19 cellular contexts compared by ENCODE assay signal in genomic region chr12:110893956-110894355, GRCh38. TPM values are rescaled to one million over a fixed set of nuclear protein-coding genes. Genes with fewer than 3 reads are reported as not detected.
DNase-seq lines count a peak whose midpoint lies in the region; ATAC-seq and TF ChIP-seq lines count a peak whose summit lies in the region.
"Had no signal": no experiment of that assay in that cellular context is flagged by ENCODE, and none has a peak within 500 bp of the region (broad histone marks: within the 10 kb centered on the region; RNA-seq: fewer than 3 reads in every experiment).

No MANE protein-coding gene starts in this region.

- H3K27ac Mint-ChIP-seq in H9: no peak overlapping the region
- no peak overlapping the region for H3K27ac Mint-ChIP-seq in stimulated activated naive B cell treated with anti-CD40 and anti-IgM and Interleukin-4, amounts not matched to agents 10 μg/mL and 1 μg/mL and 100 μg/mL, for 72 hours
- no peak overlapping the region for H3K27ac Mint-ChIP-seq in activated T-helper 1 cell treated with anti-CD3 and anti-CD28 coated beads, Interleukin-12 subunit alpha, Interleukin-12 subunit beta, Interleukin-2, Interleukin-4 antibody, amounts not matched to agents 30 ng/mL and 10 ng/mL and 1 ng/mL, durations not matched to agents 14 hours and 24 hours and 36 hours
- H3K27ac Mint-ChIP-seq: activated CD4-positive, alpha-beta memory T cell treated with anti-CD3 and anti-CD28 coated beads, Interleukin-2, amount 10 ng/mL, durations not matched to agents 7 days and 5 days; activated naive CD8-positive, alpha-beta T cell treated with anti-CD3 and anti-CD28 coated beads, Interleukin-2, amount 10 ng/mL, durations not matched to agents 7 days and 5 days; nephron had no signal

- H3K4me3 ChIP-seq in hepatocyte (no peak overlapping the region), tibial nerve (no peak overlapping the region)
- H3K4me3 ChIP-seq: MG63, tibial artery had no signal

- H3K4me1 Mint-ChIP-seq in H9: peaks cover 21 to 29% of the 10 kb centered on the region in 2 experiments
- H3K4me1 Mint-ChIP-seq in stimulated activated naive B cell treated with anti-CD40 and anti-IgM and Interleukin-4, amounts not matched to agents 10 μg/mL and 1 μg/mL and 100 μg/mL, for 72 hours: peaks cover 4 to 8% of the 10 kb centered on the region in 2 donors
- H3K4me1 Mint-ChIP-seq in activated T-helper 1 cell treated with anti-CD3 and anti-CD28 coated beads, Interleukin-12 subunit alpha, Interleukin-12 subunit beta, Interleukin-2, Interleukin-4 antibody, amounts not matched to agents 30 ng/mL and 10 ng/mL and 1 ng/mL, durations not matched to agents 14 hours and 24 hours and 36 hours (ENCODE audit: low read depth): no peaks in the 10 kb centered on the region
- H3K4me1 Mint-ChIP-seq: activated naive CD8-positive, alpha-beta T cell treated with anti-CD3 and anti-CD28 coated beads, Interleukin-2, amount 10 ng/mL, durations not matched to agents 7 days and 5 days had no signal

- H2BK15ac ChIP-seq in H9 (ENCODE audit: low read depth, low read length): no peak overlapping the region

- no peaks in the 10 kb centered on the region for H3K36me3 ChIP-seq in hepatocyte (replicated peaks; ENCODE audit: insufficient read depth, low read depth)
- no peaks in the 10 kb centered on the region for H3K36me3 ChIP-seq in tibial nerve
- H3K36me3 ChIP-seq: MG63, stomach, tibial artery had no signal

- H3K79me1 ChIP-seq in H9 (ENCODE audit: insufficient read depth, low read depth, low read length, poor library complexity, severe bottlenecking): no peaks in the 10 kb centered on the region

- no peak overlapping the region for H3K4me3 Mint-ChIP-seq in H9
- no peak overlapping the region for H3K4me3 Mint-ChIP-seq in stimulated activated naive B cell treated with anti-CD40 and anti-IgM and Interleukin-4, amounts not matched to agents 10 μg/mL and 1 μg/mL and 100 μg/mL, for 72 hours
- no peak overlapping the region for H3K4me3 Mint-ChIP-seq in activated T-helper 1 cell treated with anti-CD3 and anti-CD28 coated beads, Interleukin-12 subunit alpha, Interleukin-12 subunit beta, Interleukin-2, Interleukin-4 antibody, amounts not matched to agents 30 ng/mL and 10 ng/mL and 1 ng/mL, durations not matched to agents 14 hours and 24 hours and 36 hours
- H3K4me3 Mint-ChIP-seq: activated CD4-positive, alpha-beta memory T cell treated with anti-CD3 and anti-CD28 coated beads, Interleukin-2, amount 10 ng/mL, durations not matched to agents 7 days and 5 days had no signal

- H3K14ac ChIP-seq in H9 (ENCODE audit: insufficient read depth, low read length): no peak overlapping the region

- no peak overlapping the region for H2BK20ac ChIP-seq in H9 (ENCODE audit: low read depth, low read length, poor library complexity, severe bottlenecking)

- intact Hi-C loops in activated T-helper 1 cell treated with anti-CD3 and anti-CD28 coated beads, Interleukin-12 subunit alpha, Interleukin-12 subunit beta, Interleukin-2, Interleukin-4 antibody, amounts not matched to agents 30 ng/mL and 10 ng/mL and 1 ng/mL, durations not matched to agents 14 hours and 24 hours and 36 hours (cut with micrococcal nuclease): loop anchor here (1.0 to 2.0 kb wide), 2 partner anchors 43 to 419 kb away; no protein-coding TSS in a partner anchor

- H3T11ph ChIP-seq in H9 (ENCODE audit: low read length): no peak overlapping the region

- DNase-seq in H9: no peak
- no peak for DNase-seq in RWPE1 (ENCODE audit: low spot score)
- no peak for DNase-seq in hepatocyte (ENCODE audit: low spot score)
- no peak for DNase-seq in stimulated activated naive B cell treated with anti-CD40 and anti-IgM and Interleukin-4, amounts not matched to agents 10 μg/mL and 1 μg/mL and 100 μg/mL, for 72 hours
- no peak for DNase-seq in activated T-helper 1 cell treated with anti-CD3 and anti-CD28 coated beads, Interleukin-12 subunit alpha, Interleukin-12 subunit beta, Interleukin-2, Interleukin-4 antibody, amounts not matched to agents 30 ng/mL and 10 ng/mL and 1 ng/mL, durations not matched to agents 14 hours and 24 hours and 36 hours (ENCODE audit: low spot score)
- no peak for DNase-seq in NCI-H1436 treated with DMSO at 0.1 percent for 48 hours (lab: John Stamatoyannopoulos, UW)
- no peak for DNase-seq in tibial nerve (ENCODE audit: low spot score in 2 of 2)
- DNase-seq: GF-D8 had no signal

- no peaks in the 10 kb centered on the region for H3K9me2 ChIP-seq in hepatocyte (replicated peaks; ENCODE audit: insufficient read depth)

- H3K4me2 ChIP-seq in H9 (ENCODE audit: insufficient read depth, insufficient read length, low read length) (peak overlapping the region; percentile 13), hepatocyte (peak overlapping the region; percentile 71)

- H3K9me3 Mint-ChIP-seq in H9: no peaks in the 10 kb centered on the region
- H3K9me3 Mint-ChIP-seq in stimulated activated naive B cell treated with anti-CD40 and anti-IgM and Interleukin-4, amounts not matched to agents 10 μg/mL and 1 μg/mL and 100 μg/mL, for 72 hours: no peaks in the 10 kb centered on the region
- no peaks in the 10 kb centered on the region for H3K9me3 Mint-ChIP-seq in activated T-helper 1 cell treated with anti-CD3 and anti-CD28 coated beads, Interleukin-12 subunit alpha, Interleukin-12 subunit beta, Interleukin-2, Interleukin-4 antibody, amounts not matched to agents 30 ng/mL and 10 ng/mL and 1 ng/mL, durations not matched to agents 14 hours and 24 hours and 36 hours
- H3K9me3 Mint-ChIP-seq: activated CD4-positive, alpha-beta memory T cell treated with anti-CD3 and anti-CD28 coated beads, Interleukin-2, amount 10 ng/mL, durations not matched to agents 7 days and 5 days; activated naive CD8-positive, alpha-beta T cell treated with anti-CD3 and anti-CD28 coated beads, Interleukin-2, amount 10 ng/mL, durations not matched to agents 7 days and 5 days had no signal

- H4K8ac ChIP-seq in H9 (replicated peaks; ENCODE audit: insufficient read length, low read depth, low read length): no peak overlapping the region

- H2BK5ac ChIP-seq in H9 (ENCODE audit: insufficient read length, low read length): no peak overlapping the region

- H2AK5ac ChIP-seq in H9 (ENCODE audit: insufficient read length, low read length): no peak overlapping the region

- H4K5ac ChIP-seq in H9 (ENCODE audit: insufficient read length, low read depth, low read length): no peak overlapping the region

- no peak overlapping the region for H3K56ac ChIP-seq in H9 (ENCODE audit: insufficient read length, low read depth, low read length)

- H4K91ac ChIP-seq in H9 (ENCODE audit: insufficient read length, low read depth, low read length): no peak overlapping the region

- H2BK120ac ChIP-seq in H9 (ENCODE audit: low read depth, low read length, poor library complexity, severe bottlenecking): no peak overlapping the region

- no peak overlapping the region for H2AFZ ChIP-seq in H9 (ENCODE audit: low read length)
- H2AFZ ChIP-seq in hepatocyte: peak overlapping the region; percentile 44

- WGBS in H9 (ENCODE audit: extremely low coverage, insufficient read length, low lambda C conversion rate): no CpG with 5 or more reads among the region's 3 CpGs
- WGBS in hepatocyte (ENCODE audit: low lambda C conversion rate, missing lambda C conversion rate): 95% methylated on average over 3 of the region's 3 CpGs
- 87 to 88% methylated on average over 3 of the region's 3 CpGs for WGBS in tibial nerve, 2 donors

- no peaks in the 10 kb centered on the region for H3K27me3 ChIP-seq in H9 (ENCODE audit: insufficient read depth, low read length)
- peaks cover 5% of the 10 kb centered on the region for H3K27me3 ChIP-seq in hepatocyte
- no peaks in the 10 kb centered on the region for H3K27me3 ChIP-seq in tibial nerve
- H3K27me3 ChIP-seq: MG63 had no signal

- ATAC-seq in stimulated activated naive B cell treated with anti-CD40 and anti-IgM and Interleukin-4, amounts not matched to agents 10 μg/mL and 1 μg/mL and 100 μg/mL, for 72 hours (replicated peaks): peak; percentile 15 to 25

- no peak overlapping the region for H2BK12ac ChIP-seq in H9 (ENCODE audit: insufficient read length, low read depth, low read length)

- H3K36me3 Mint-ChIP-seq in H9 (ENCODE audit: insufficient read depth in 1 of 3, low read depth in 3 of 3): no peaks in the 10 kb centered on the region
- H3K36me3 Mint-ChIP-seq in stimulated activated naive B cell treated with anti-CD40 and anti-IgM and Interleukin-4, amounts not matched to agents 10 μg/mL and 1 μg/mL and 100 μg/mL, for 72 hours: no peaks in the 10 kb centered on the region
- no peaks in the 10 kb centered on the region for H3K36me3 Mint-ChIP-seq in activated T-helper 1 cell treated with anti-CD3 and anti-CD28 coated beads, Interleukin-12 subunit alpha, Interleukin-12 subunit beta, Interleukin-2, Interleukin-4 antibody, amounts not matched to agents 30 ng/mL and 10 ng/mL and 1 ng/mL, durations not matched to agents 14 hours and 24 hours and 36 hours (ENCODE audit: low read depth)
- H3K36me3 Mint-ChIP-seq: activated naive CD8-positive, alpha-beta T cell treated with anti-CD3 and anti-CD28 coated beads, Interleukin-2, amount 10 ng/mL, durations not matched to agents 7 days and 5 days had no signal

- TF ChIP-seq POLR2A in tibial nerve (IDR thresholded peaks at IDR 0.05): no peak

- no peak overlapping the region for H3K23ac ChIP-seq in H9 (ENCODE audit: insufficient read length, low read depth, low read length)

- H3K4ac ChIP-seq in H9 (ENCODE audit: low read depth, low read length): no peak overlapping the region

- no peaks in the 10 kb centered on the region for H3K79me2 ChIP-seq in H9 (ENCODE audit: insufficient read depth, low read length)
- no peaks in the 10 kb centered on the region for H3K79me2 ChIP-seq in hepatocyte

- no peaks in the 10 kb centered on the region for H4K20me1 ChIP-seq in H9 (ENCODE audit: control insufficient read depth, insufficient read depth, insufficient read length)
- H4K20me1 ChIP-seq in hepatocyte (ENCODE audit: insufficient read depth, poor library complexity, severe bottlenecking): no peaks in the 10 kb centered on the region

- TF ChIP-seq CTCF in H9 (conservative IDR thresholded peaks at IDR 0.05) (no peak), RWPE1 (conservative IDR thresholded peaks at IDR 0.05; ENCODE audit: low read depth) (no peak), hepatocyte (IDR thresholded peaks at IDR 0.05; ENCODE audit: poor library complexity) (no peak), tibial nerve (IDR thresholded peaks at IDR 0.05) (no peak)

- no peaks in the 10 kb centered on the region for H3K4me1 ChIP-seq in H9 (ENCODE audit: insufficient read depth, low read length)
- no peaks in the 10 kb centered on the region for H3K4me1 ChIP-seq in hepatocyte (ENCODE audit: insufficient read depth)
- H3K4me1 ChIP-seq in tibial nerve: no peaks in the 10 kb centered on the region

- POLR2A ChIA-PET in RWPE1 (lab: Yijun Ruan, JAX; ENCODE audit: low non-redundant PET): no interaction called here

- H3K27me3 Mint-ChIP-seq in H9 (ENCODE audit: low read depth): peaks cover 7% of the 10 kb centered on the region
- peaks cover 8 to 23% of the 10 kb centered on the region in 2 donors for H3K27me3 Mint-ChIP-seq in stimulated activated naive B cell treated with anti-CD40 and anti-IgM and Interleukin-4, amounts not matched to agents 10 μg/mL and 1 μg/mL and 100 μg/mL, for 72 hours
- H3K27me3 Mint-ChIP-seq in activated T-helper 1 cell treated with anti-CD3 and anti-CD28 coated beads, Interleukin-12 subunit alpha, Interleukin-12 subunit beta, Interleukin-2, Interleukin-4 antibody, amounts not matched to agents 30 ng/mL and 10 ng/mL and 1 ng/mL, durations not matched to agents 14 hours and 24 hours and 36 hours (ENCODE audit: insufficient read depth): peaks cover 24% of the 10 kb centered on the region

- H3K9me3 ChIP-seq in H9 (ENCODE audit: control insufficient read depth, low read depth, low read length): no peaks in the 10 kb centered on the region
- H3K9me3 ChIP-seq in hepatocyte (ENCODE audit: low read depth): no peaks in the 10 kb centered on the region
- no peaks in the 10 kb centered on the region for H3K9me3 ChIP-seq in tibial nerve
- H3K9me3 ChIP-seq: MG63, tibial artery had no signal

- H3K18ac ChIP-seq in H9 (ENCODE audit: insufficient read length, low read depth, low read length): no peak overlapping the region

- H3K27ac ChIP-seq in H9 (ENCODE audit: insufficient read length, low read depth, low read length) (no peak overlapping the region), RWPE1 (peak overlapping the region; percentile 68; the same call in 1 of the 2 replicates), hepatocyte (no peak overlapping the region), tibial nerve (no peak overlapping the region)
- H3K27ac ChIP-seq: stomach, tibial artery had no signal

- H3K9ac ChIP-seq in H9 (ENCODE audit: extremely low read depth, insufficient read length, low read length): no peak overlapping the region

- CTCF ChIA-PET in RWPE1 (lab: Yijun Ruan, JAX): interaction anchor here (0.6 to 1.2 kb wide), 6 partner anchors 31 to 947 kb away, joined by 3 to 8 read pairs (median 3); no protein-coding TSS in a partner anchor

- TF ChIP-seq EP300 in tibial nerve (IDR thresholded peaks at IDR 0.05): no peak

- H3K23me2 ChIP-seq in H9 (ENCODE audit: insufficient read length, low read depth, low read length, poor library complexity, severe bottlenecking): no peaks in the 10 kb centered on the region

RNA-seq across cellular contexts. Expression of gene MYL2, which starts 26.4 kb away (rescaled TPM):
- total RNA-seq in H9 (2021) (not detected in 2 replicates), hepatocyte (not detected in 2 replicates), tibial nerve (not detected)
- not detected in 2 replicates for polyA plus RNA-seq in hepatocyte
- not detected in 2 replicates for total RNA-seq in activated T-helper 1 cell treated with anti-CD3 and anti-CD28 coated beads, Interleukin-12 subunit alpha, Interleukin-12 subunit beta, Interleukin-2, Interleukin-4 antibody, amounts not matched to agents 30 ng/mL and 10 ng/mL and 1 ng/mL, durations not matched to agents 14 hours and 24 hours and 36 hours
- total RNA-seq: activated CD4-positive, alpha-beta memory T cell treated with anti-CD3 and anti-CD28 coated beads, Interleukin-2, amount 10 ng/mL, durations not matched to agents 7 days and 5 days; activated naive CD8-positive, alpha-beta T cell treated with anti-CD3 and anti-CD28 coated beads, Interleukin-2, amount 10 ng/mL, durations not matched to agents 7 days and 5 days; H7; liver; mononuclear cell had no signal

RNA-seq across cellular contexts. Expression of gene CCDC63, which starts 47.2 kb away (rescaled TPM):
- 0.77 and 1.3 TPM in 2 replicates for total RNA-seq in H9 (2021)
- not detected in 2 replicates for total RNA-seq in hepatocyte
- polyA plus RNA-seq in hepatocyte: not detected in 2 replicates
- total RNA-seq in activated T-helper 1 cell treated with anti-CD3 and anti-CD28 coated beads, Interleukin-12 subunit alpha, Interleukin-12 subunit beta, Interleukin-2, Interleukin-4 antibody, amounts not matched to agents 30 ng/mL and 10 ng/mL and 1 ng/mL, durations not matched to agents 14 hours and 24 hours and 36 hours: not detected in 2 replicates
- not detected for total RNA-seq in tibial nerve
- total RNA-seq: activated CD4-positive, alpha-beta memory T cell treated with anti-CD3 and anti-CD28 coated beads, Interleukin-2, amount 10 ng/mL, durations not matched to agents 7 days and 5 days; activated naive CD8-positive, alpha-beta T cell treated with anti-CD3 and anti-CD28 coated beads, Interleukin-2, amount 10 ng/mL, durations not matched to agents 7 days and 5 days; dermis microvascular lymphatic vessel endothelial cell; liver; mononuclear cell; right cardiac atrium; stomach had no signal
- polyA plus RNA-seq: liver, right cardiac atrium, stomach had no signal
